ENCODE assay signal across 27 cellular contexts in genomic region chr7:94962661-94963060, GRCh38. TPM values are rescaled to one million over a fixed set of nuclear protein-coding genes. Genes with fewer than 3 reads are reported as not detected.
"Had no signal": no experiment of that assay in that cellular context is flagged by ENCODE, and none has a peak within 500 bp of the region (broad histone marks: within the 10 kb centered on the region; RNA-seq: fewer than 3 reads in every experiment).

No MANE protein-coding gene starts in this region.

- DNase-seq: hippocampal formation; immature natural killer cell; islet precursor cell; left ventricle myocardium inferior; midbrain; mucosa of descending colon; naive thymus-derived CD4-positive, alpha-beta T cell; pancreas; retina; right cardiac atrium; spleen; stimulated activated CD4-positive, alpha-beta T cell treated with anti-CD3 and anti-CD28 coated beads, Interleukin-4, amount 100 ng/mL, for 24 hours; stimulated activated naive CD4-positive, alpha-beta T cell had no signal

- H3K36me3 ChIP-seq: left ventricle myocardium inferior, pancreas, spleen, suprapubic skin, thoracic aorta, tibial nerve, vagina had no signal

- ATAC-seq: mucosa of descending colon; naive thymus-derived CD4-positive, alpha-beta T cell; pancreas; right cardiac atrium; sciatic nerve; stimulated activated effector memory CD8-positive, alpha-beta T cell treated with anti-CD3 and anti-CD28 coated beads, Interleukin-12 subunit alpha, Interleukin-12 subunit beta, amount 100 ng/mL, for 72 hours had no signal

- H3K27ac Mint-ChIP-seq: immature natural killer cell; memory B cell; naive thymus-derived CD4-positive, alpha-beta T cell; nephron; progenitor cell of endocrine pancreas; stimulated activated effector memory CD8-positive, alpha-beta T cell treated with anti-CD3 and anti-CD28 coated beads, Interleukin-12 subunit alpha, Interleukin-12 subunit beta, amount 100 ng/mL, for 72 hours; stimulated activated naive CD8-positive, alpha-beta T cell treated with anti-CD3 and anti-CD28 coated beads, Interleukin-15, Interleukin-2, amounts not matched to agents 100 ng/mL and 50 ng/mL, for 24 hours; type B pancreatic cell had no signal

- H3K4me1 Mint-ChIP-seq: memory B cell; nephron; stimulated activated effector memory CD8-positive, alpha-beta T cell treated with anti-CD3 and anti-CD28 coated beads, Interleukin-12 subunit alpha, Interleukin-12 subunit beta, amount 100 ng/mL, for 72 hours had no signal

- H3K27ac ChIP-seq: left ventricle myocardium inferior, pancreas, skin epidermis, spleen, suprapubic skin, thoracic aorta, tibial nerve, vagina had no signal

- H3K27me3 Mint-ChIP-seq: memory B cell; naive thymus-derived CD4-positive, alpha-beta T cell; progenitor cell of endocrine pancreas; stimulated activated naive CD8-positive, alpha-beta T cell treated with anti-CD3 and anti-CD28 coated beads, Interleukin-15, Interleukin-2, amounts not matched to agents 100 ng/mL and 50 ng/mL, for 24 hours; type B pancreatic cell had no signal

- H3K9me3 Mint-ChIP-seq: stimulated activated naive CD8-positive, alpha-beta T cell treated with anti-CD3 and anti-CD28 coated beads, Interleukin-15, Interleukin-2, amounts not matched to agents 100 ng/mL and 50 ng/mL, for 24 hours; type B pancreatic cell had no signal

- H3K36me3 Mint-ChIP-seq: memory B cell; naive thymus-derived CD4-positive, alpha-beta T cell; stimulated activated effector memory CD8-positive, alpha-beta T cell treated with anti-CD3 and anti-CD28 coated beads, Interleukin-12 subunit alpha, Interleukin-12 subunit beta, amount 100 ng/mL, for 72 hours had no signal

- H3K4me3 ChIP-seq: left ventricle myocardium inferior, lung, mucosa of descending colon, pancreas, skin epidermis, spleen, suprapubic skin, thoracic aorta, tibial nerve, vagina had no signal

- H3K4me1 ChIP-seq: spleen, suprapubic skin, vagina had no signal

- H3K27me3 ChIP-seq: pancreas, spleen, suprapubic skin, tibial nerve, vagina had no signal

- H3K4me3 Mint-ChIP-seq: immature natural killer cell; memory B cell; naive thymus-derived CD4-positive, alpha-beta T cell; nephron; neural crest cell; stimulated activated effector memory CD8-positive, alpha-beta T cell treated with anti-CD3 and anti-CD28 coated beads, Interleukin-12 subunit alpha, Interleukin-12 subunit beta, amount 100 ng/mL, for 72 hours; stimulated activated naive CD8-positive, alpha-beta T cell treated with anti-CD3 and anti-CD28 coated beads, Interleukin-15, Interleukin-2, amounts not matched to agents 100 ng/mL and 50 ng/mL, for 24 hours; type B pancreatic cell had no signal

- H3K9me3 ChIP-seq: mucosa of descending colon, pancreas, suprapubic skin, thoracic aorta, vagina had no signal

RNA-seq across cellular contexts. Expression of gene PPP1R9A, which starts 55.3 kb away (rescaled TPM):
- polyA plus RNA-seq: naive thymus-derived CD4-positive, alpha-beta T cell had no signal
